Comparison of ENCODE assay signal across 1 cellular context in genomic region chr19:38043649-38044144, GRCh38.
A peak's percentile ranks its signal among the peaks of the same experiment; 100 is the strongest.
TF ChIP-seq lines count a peak whose summit lies in the region.

No MANE protein-coding gene starts in this region.

TF ChIP-seq in HEK293, 187 proteins besides CTCF, POLR2A, EP300 and RAD21 (continued from another document):
- no peak for TF ChIP-seq PATZ1 (tag by site-specific recombination; IDR thresholded peaks at IDR 0.05)
- TF ChIP-seq ZIC2 (tag by site-specific recombination; IDR thresholded peaks at IDR 0.05), result peak; percentile 94
- peak; percentile 43; the same call in 1 of the 2 replicates for TF ChIP-seq REST (tag by site-specific recombination; IDR thresholded peaks at IDR 0.05)
